Comparison of ENCODE assay signal across 33 cellular contexts in the genomic region with DNA sequence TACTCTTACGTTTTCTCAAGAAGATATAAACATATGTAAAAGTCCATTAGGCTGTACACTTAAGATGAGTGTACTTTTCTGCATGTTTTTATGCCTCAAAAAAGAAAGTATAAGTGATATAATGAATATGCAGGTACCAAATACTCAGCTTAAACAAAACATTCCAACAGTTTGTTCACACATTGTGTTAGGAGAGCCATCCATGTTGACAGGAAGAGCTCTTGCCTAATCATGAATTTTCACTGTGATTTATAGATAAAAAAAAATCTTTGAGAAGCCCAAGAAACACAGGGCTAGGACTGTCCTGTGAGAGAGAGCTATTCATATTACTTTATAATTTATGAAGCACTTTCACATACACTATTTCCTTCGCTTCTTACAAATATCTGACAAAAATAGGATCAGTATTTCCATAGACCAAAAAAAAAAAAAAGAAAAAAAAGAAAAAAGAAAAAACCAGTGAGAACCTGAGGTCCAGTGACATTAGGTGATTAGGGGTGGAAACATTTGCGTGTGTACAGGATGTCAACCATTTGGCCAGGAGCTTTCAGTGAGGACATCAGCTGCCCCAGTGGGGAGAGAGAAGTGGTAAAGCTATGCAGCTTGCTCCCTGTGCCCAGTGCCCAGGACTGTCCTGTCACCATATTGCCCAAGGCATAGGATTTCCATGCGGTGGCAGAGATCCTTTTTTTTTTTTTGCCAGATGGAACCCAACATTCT. TPM values are rescaled to one million over a fixed set of nuclear protein-coding genes. Genes with fewer than 3 reads are reported as not detected.
"Had no signal": no experiment of that assay in that cellular context is flagged by ENCODE, and none has a peak within 500 bp of the region (broad histone marks: within the 10 kb centered on the region; RNA-seq: fewer than 3 reads in every experiment).

No MANE protein-coding gene starts in this region.

- H3K4me3 ChIP-seq: adrenal gland, body of pancreas, coronary artery, dorsolateral prefrontal cortex, esophagus squamous epithelium, gastrocnemius medialis, heart left ventricle had no signal

- ATAC-seq: activated CD4-positive, CD25-positive, alpha-beta regulatory T cell treated with anti-CD3 and anti-CD28 coated beads, Interleukin-2, amount 50 U/mL, for 24 hours; activated CD8-positive, alpha-beta T cell treated with anti-CD3 and anti-CD28 coated beads for 36 hours; activated naive CD8-positive, alpha-beta T cell treated with anti-CD3 and anti-CD28 coated beads, Interleukin-2, amount 50 U/mL, for 24 hours; activated T-cell treated with anti-CD3 and anti-CD28 coated beads, Interleukin-2, amount 50 U/mL, for 4 hours; activated T-helper 17 cell treated with anti-CD3 and anti-CD28 coated beads, Interleukin-2, amount 50 U/mL, for 72 hours; body of pancreas; effector memory CD8-positive, alpha-beta T cell; foreskin keratinocyte; gastrocnemius medialis; heart left ventricle; T-helper 17 cell had no signal

- DNase-seq: activated B cell treated with CpG ODN at 0.5 μM for 24 hours; activated CD4-positive, alpha-beta T cell treated with anti-CD3 and anti-CD28 coated beads for 48 hours; activated CD4-positive, alpha-beta T cell treated with anti-CD3 and anti-CD28 coated beads, Interleukin-2, amount 50 U/mL, for 1 hour; activated CD4-positive, alpha-beta T cell treated with anti-CD3 and anti-CD28 coated beads, Interleukin-2, amount 50 U/mL, for 48 hours; activated CD8-positive, alpha-beta memory T cell treated with anti-CD3 and anti-CD28 coated beads for 24 hours; activated CD8-positive, alpha-beta T cell treated with anti-CD3 and anti-CD28 coated beads for 36 hours; activated effector memory CD4-positive, alpha-beta T cell treated with Interleukin-2 at 50 U/mL for 16 hours; activated gamma-delta T cell treated with Interleukin-2 at 50 U/mL for 16 hours; activated naive CD4-positive, alpha-beta T cell treated with Interleukin-2 at 50 U/mL for 16 hours; activated naive CD8-positive, alpha-beta T cell treated with anti-CD3 and anti-CD28 coated beads for 36 hours; activated naive CD8-positive, alpha-beta T cell treated with anti-CD3 and anti-CD28 coated beads, Interleukin-2, amount 50 U/mL, for 24 hours; activated T-cell treated with anti-CD3 and anti-CD28 coated beads, Interleukin-2, amount 50 U/mL, for 4 hours; amygdala; aorta; body of pancreas; caudate nucleus; cerebellar nuclear complex; dorsolateral prefrontal cortex; effector memory CD8-positive, alpha-beta T cell; esophagus squamous epithelium; foreskin keratinocyte; gastrocnemius medialis; glutamatergic neuron; T-helper 1 cell; T-helper 17 cell; T1000; WERI-Rb-1 had no signal

- H3K27me3 ChIP-seq: adrenal gland, body of pancreas, dorsolateral prefrontal cortex, esophagus squamous epithelium, foreskin keratinocyte, gastrocnemius medialis, heart left ventricle had no signal

- H3K4me1 ChIP-seq: adrenal gland, body of pancreas, esophagus squamous epithelium, foreskin keratinocyte, gastrocnemius medialis, heart left ventricle had no signal

- H3K9me3 ChIP-seq: adrenal gland, body of pancreas, esophagus squamous epithelium, gastrocnemius medialis, heart left ventricle had no signal

- H3K27ac ChIP-seq: adrenal gland, body of pancreas, coronary artery, dorsolateral prefrontal cortex, epithelial cell of prostate, esophagus squamous epithelium, foreskin keratinocyte, gastrocnemius medialis, heart left ventricle, WERI-Rb-1 had no signal

- H3K36me3 ChIP-seq: adrenal gland, gastrocnemius medialis had no signal

RNA-seq across cellular contexts. Expression of gene BUB1, which starts 38.7 kb away (rescaled TPM):
- total RNA-seq: body of pancreas had no signal
